Comparison of ENCODE assay signal across 9 cellular contexts in the genomic region with DNA sequence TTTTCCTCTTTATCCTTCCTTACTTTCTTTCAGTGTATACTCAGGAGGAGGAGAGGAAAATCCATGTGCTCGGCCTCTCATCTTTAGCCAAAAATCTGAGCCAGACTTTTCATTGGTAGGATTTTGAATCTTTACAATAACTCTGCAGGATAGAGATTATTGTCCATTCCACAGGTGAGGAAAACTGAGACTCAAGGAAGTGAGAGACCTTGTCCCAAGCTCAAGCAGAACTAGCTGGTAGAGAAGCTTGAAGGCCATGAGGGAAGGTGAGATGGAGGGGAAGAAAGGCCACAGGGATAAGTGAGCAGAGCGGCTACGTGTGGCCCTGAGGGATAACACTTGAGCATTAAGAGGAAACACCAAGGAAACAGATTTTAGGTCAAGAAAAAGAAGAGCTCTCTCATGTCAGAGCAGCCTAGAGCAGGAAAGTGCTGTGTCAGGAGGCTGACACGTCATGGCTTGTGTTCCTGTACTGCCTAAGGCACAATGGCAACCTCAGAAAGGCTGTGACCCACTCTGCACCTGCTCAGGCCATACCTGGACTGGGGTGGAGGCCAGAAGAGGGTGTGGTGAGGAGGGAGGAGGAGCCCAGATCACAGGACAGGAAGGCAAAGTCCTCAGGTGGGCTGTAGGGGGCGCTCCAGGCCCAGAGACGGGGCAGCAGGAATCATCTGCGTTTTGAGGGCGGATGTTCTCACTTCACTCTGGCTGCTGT. TPM values are rescaled to one million over a fixed set of nuclear protein-coding genes. Genes with fewer than 3 reads are reported as not detected.
A peak's percentile ranks its signal among the peaks of the same experiment; 100 is the strongest.
DNase-seq lines count a peak whose midpoint lies in the region; ATAC-seq and TF ChIP-seq lines count a peak whose summit lies in the region.
"Had no signal": no experiment of that assay in that cellular context is flagged by ENCODE, and none has a peak within 500 bp of the region (broad histone marks: within the 10 kb centered on the region; RNA-seq: fewer than 3 reads in every experiment).

No MANE protein-coding gene starts in this region.

- 34 to 40% methylated on average over 8 of the region's 8 CpGs for WGBS in thyroid gland, 2 donors

- peak; percentile 86 for ATAC-seq in GM18868 (IDR thresholded peaks at IDR 0.05; ENCODE audit: unreplicated experiment)
- ATAC-seq in HG03378 (IDR thresholded peaks at IDR 0.05; ENCODE audit: unreplicated experiment): peak; percentile 77
- ATAC-seq in omental fat pad (ENCODE audit: low FRiP score): peak; percentile 87

- DNase-seq in A673 (ENCODE audit: low spot score): peak; percentile 73
- peak; percentile 69 for DNase-seq in OCI-M1 (lab: John Stamatoyannopoulos, UW)
- peak; percentile 87 to 88 for DNase-seq in activated T-cell treated with anti-CD3 and anti-CD28 coated beads, Interleukin-2, amount 50 U/mL, for 48 hours
- peak; percentile 72 for DNase-seq in fibroblast of pulmonary artery (ENCODE audit: low read depth)
- peak; percentile 53 for DNase-seq in omental fat pad (ENCODE audit: low spot score)
- DNase-seq in thyroid gland: peak; percentile 76 to 84

- H3K27me3 ChIP-seq in A673 (replicated peaks; ENCODE audit: insufficient read depth, low read depth, low read length, poor library complexity) (no peaks in the 10 kb centered on the region), thyroid gland (no peaks in the 10 kb centered on the region)

- intact Hi-C loops in A673 (cut with micrococcal nuclease; ENCODE audit: unreplicated experiment) (loop anchor here (1.0 to 5.0 kb wide), 2 partner anchors 126 to 276 kb away; no protein-coding TSS in a partner anchor), thyroid gland (cut with DNase I) (loop anchor here (5.0 kb wide), 1 partner anchor 126 kb away; no protein-coding TSS in a partner anchor)

- TF ChIP-seq CTCF in A673 (conservative IDR thresholded peaks at IDR 0.05; ENCODE audit: low read depth, low read length): peak; percentile 84
- peak; percentile 82 for TF ChIP-seq CTCF in fibroblast of pulmonary artery (IDR thresholded peaks at IDR 0.05; ENCODE audit: low read length, missing control alignments)
- peak in 2 of 3 donors; percentile 13 to 16 for TF ChIP-seq CTCF in omental fat pad (IDR thresholded peaks at IDR 0.05)
- TF ChIP-seq CTCF in thyroid gland (IDR thresholded peaks at IDR 0.05): peak; percentile 49 to 94 (median 78)

- CTCF ChIA-PET in A673 (lab: Charles Lee): interaction anchor here (0.6 to 1.5 kb wide), 2 partner anchors 50 to 125 kb away, joined by 3 to 10 read pairs; no protein-coding TSS in a partner anchor

- no TSS peak for BruUV-seq in A673 (replicated peaks; lab: Mats Ljungman, UMichigan)

- POLR2A ChIA-PET in A673 (lab: Charles Lee; ENCODE audit: low non-redundant PET): no interaction called here

- TF ChIP-seq POLR2A in thyroid gland (IDR thresholded peaks at IDR 0.05): no peak

- H3K27ac ChIP-seq in A673 (ENCODE audit: low read depth, low read length, poor library complexity, severe bottlenecking): no peak overlapping the region
- H3K27ac ChIP-seq in thyroid gland: no peak overlapping the region
- H3K27ac ChIP-seq: skin epidermis had no signal

- H3K4me1 ChIP-seq in A673 (ENCODE audit: insufficient read depth, low read length, poor library complexity, severe bottlenecking) (no peaks in the 10 kb centered on the region), thyroid gland (no peaks in the 10 kb centered on the region)

- H3K9me3 ChIP-seq in A673 (ENCODE audit: low read depth, low read length, poor library complexity, severe bottlenecking) (no peaks in the 10 kb centered on the region), thyroid gland (no peaks in the 10 kb centered on the region)

- no peak overlapping the region for H3K4me3 ChIP-seq in A673 (ENCODE audit: low read depth, low read length, poor library complexity, severe bottlenecking)
- no peak overlapping the region for H3K4me3 ChIP-seq in fibroblast of pulmonary artery (replicated peaks; ENCODE audit: low read depth, low read length)
- no peak overlapping the region for H3K4me3 ChIP-seq in thyroid gland (replicated peaks in 1 of 3)
- H3K4me3 ChIP-seq: skin epidermis had no signal

- H3K36me3 ChIP-seq in A673 (ENCODE audit: insufficient read depth, low read length, poor library complexity, severe bottlenecking) (no peaks in the 10 kb centered on the region), thyroid gland (no peaks in the 10 kb centered on the region)

RNA-seq across cellular contexts. Expression of a gene that starts 11.9 kb away (rescaled TPM):
- not detected in 2 replicates for total RNA-seq in A673 (2021)
- not detected for total RNA-seq in omental fat pad
- total RNA-seq in thyroid gland: not detected

RNA-seq across cellular contexts. Expression of a gene that starts 12.6 kb away (rescaled TPM):
- total RNA-seq in A673 (2021) (not detected in 2 replicates), omental fat pad (not detected), thyroid gland (not detected)

RNA-seq across cellular contexts. Expression of a gene that starts 31.6 kb away (rescaled TPM):
- total RNA-seq in A673 (2021) (81.8 and 218 TPM in 2 replicates), omental fat pad (1,000 to 10,000 TPM in 2 of 4 donors, 100 to 1,000 TPM in 2; 301 to 1,668 (median 935) TPM), thyroid gland (100 to 1,000 TPM in 1 of 4 donors, 10 to 100 TPM in 3; 42.8 to 285 (median 54.6) TPM)

RNA-seq across cellular contexts. Expression of a gene that starts 48.8 kb away (rescaled TPM):
- total RNA-seq in A673 (2021): 21.6 and 50.6 TPM in 2 replicates
- total RNA-seq in omental fat pad: 1,000 to 10,000 TPM in 2 of 4 donors, 100 to 1,000 TPM in 2; 386 to 3,925 (median 1,028) TPM
- total RNA-seq in thyroid gland: 1,000 to 10,000 TPM in 1 of 4 donors, 100 to 1,000 TPM in 3; 111 to 1,129 (median 368) TPM

RNA-seq across cellular contexts. Expression of a gene that starts 55.7 kb away (rescaled TPM):
- total RNA-seq in A673 (2021): 0.49 TPM in 1 of 2 replicates, not detected in the other
- total RNA-seq in omental fat pad: 100 to 1,000 TPM in 2 of 4 donors, 10 to 100 TPM in 2; 43.1 to 339 (median 186) TPM
- total RNA-seq in thyroid gland: 10 to 100 TPM in 3 of 4 donors, 1 to 10 TPM in 1; 7.1 to 45.5 (median 33.8) TPM

Comparison
In these comparisons a context has a peak if more than half of its experiments do, and no peak if none do; other contexts are left out.
1. CTCF ChIP-seq: peak in every context shown above with its lines; median percentile 84 in A673; 82 in fibroblast of pulmonary artery; 78 in thyroid gland; 14 in omental fat pad.